In the genomic region with DNA sequence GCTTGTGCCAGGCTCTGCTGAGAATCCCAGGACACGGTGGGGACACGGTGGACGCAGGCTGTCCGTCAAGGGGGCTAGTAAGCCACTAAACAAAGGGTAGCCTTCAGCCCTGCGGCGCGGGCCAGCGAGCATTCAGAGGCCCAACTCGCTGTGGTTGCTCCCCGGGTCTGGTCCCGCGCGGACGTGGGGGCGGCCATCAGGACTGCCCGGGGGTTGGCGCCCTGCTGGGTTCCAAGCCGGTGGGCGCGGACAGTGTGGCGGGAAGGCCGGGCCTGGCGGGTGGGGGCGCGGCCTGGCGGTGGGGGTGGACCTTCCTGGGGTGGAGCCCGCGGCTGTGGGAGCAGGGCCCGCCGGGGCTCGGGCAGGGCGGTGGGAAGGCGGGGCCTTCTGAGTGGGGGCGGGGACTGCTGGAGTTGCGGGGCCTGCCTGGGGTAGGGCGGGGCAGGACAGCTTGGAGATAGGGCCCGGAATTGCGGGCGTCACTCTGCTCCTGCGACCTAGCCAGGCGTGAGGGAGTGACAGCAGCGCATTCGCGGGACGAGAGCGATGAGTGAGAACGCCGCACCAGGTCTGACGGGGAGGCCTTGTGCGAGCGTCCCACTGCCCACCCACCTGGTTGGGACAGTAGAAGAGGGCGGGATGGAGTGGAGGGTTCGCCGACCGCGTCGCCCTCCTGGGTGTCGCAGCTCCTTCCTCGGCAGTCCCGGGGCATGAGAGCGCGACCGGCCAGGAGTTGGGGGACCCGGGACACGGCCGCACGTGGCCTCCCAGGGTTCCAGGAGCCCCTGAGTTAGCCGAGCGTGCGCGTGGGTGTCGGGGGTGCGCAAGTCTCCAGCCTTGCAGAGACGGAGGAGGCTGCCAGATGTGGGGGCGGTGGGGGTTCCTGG, we compare ENCODE assay signal across 8 cellular contexts. TPM values are rescaled to one million over a fixed set of nuclear protein-coding genes. Genes with fewer than 3 reads are reported as not detected.
DNase-seq lines count a peak whose midpoint lies in the region; ATAC-seq, FAIRE-seq and TF ChIP-seq lines count a peak whose summit lies in the region.

A gene with protein sequence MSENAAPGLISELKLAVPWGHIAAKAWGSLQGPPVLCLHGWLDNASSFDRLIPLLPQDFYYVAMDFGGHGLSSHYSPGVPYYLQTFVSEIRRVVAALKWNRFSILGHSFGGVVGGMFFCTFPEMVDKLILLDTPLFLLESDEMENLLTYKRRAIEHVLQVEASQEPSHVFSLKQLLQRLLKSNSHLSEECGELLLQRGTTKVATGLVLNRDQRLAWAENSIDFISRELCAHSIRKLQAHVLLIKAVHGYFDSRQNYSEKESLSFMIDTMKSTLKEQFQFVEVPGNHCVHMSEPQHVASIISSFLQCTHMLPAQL (plus strand): TSS at position 482 of the 887 bp plus-strand sequence. CDS start 65 bp downstream, at position 547.

- H2BK5ac ChIP-seq in H1 (ENCODE audit: low read depth, low read length) (no peak within 1 kb of the TSS; the same call in 1 of the 2 replicates), mesendoderm (ENCODE audit: low read length) (no peak within 1 kb of the TSS)

- H3K23ac ChIP-seq in H1 (ENCODE audit: insufficient read length) = no peak within 1 kb of the TSS
- H3K23ac ChIP-seq in mesendoderm (ENCODE audit: low read length) = peak within 1 kb of the TSS; percentile 66

- no peak within 1 kb of the TSS for H3K14ac ChIP-seq in H1 (ENCODE audit: insufficient read length)

- H3K27me3 Mint-ChIP-seq in activated CD8-positive, alpha-beta memory T cell treated with anti-CD3 and anti-CD28 coated beads, Interleukin-2, amount 10 ng/mL, durations not matched to agents 7 days and 5 days = no peaks in the 10 kb centered on the region

- TF ChIP-seq RAD21 in H1 (IDR thresholded peaks at IDR 0.05 in 1 of 2, conservative IDR thresholded peaks at IDR 0.05 in 1 of 2; ENCODE audit: low read depth in 2 of 2, low read length in 2 of 2) = no peak

- no peak within 1 kb of the TSS for H3K4ac ChIP-seq in H1 (replicated peaks; ENCODE audit: insufficient read length, low read depth, low read length)
- H3K4ac ChIP-seq in mesendoderm (ENCODE audit: low read depth, low read length) = no peak within 1 kb of the TSS

- peak within 1 kb of the TSS; percentile 76 for H3K4me3 Mint-ChIP-seq in activated CD8-positive, alpha-beta memory T cell treated with anti-CD3 and anti-CD28 coated beads, Interleukin-2, amount 10 ng/mL, durations not matched to agents 7 days and 5 days

- H4K20me1 ChIP-seq in H1 (replicated peaks in 1 of 2; ENCODE audit: control insufficient read depth in 1 of 2, insufficient read depth in 2 of 2, low read length in 2 of 2) = no peaks in the 10 kb centered on the region

- no peaks in the 10 kb centered on the region for H3K79me2 ChIP-seq in H1 (ENCODE audit: control insufficient read depth in 1 of 2, insufficient read depth in 2 of 2, low read length in 2 of 2)
- H3K79me2 ChIP-seq in mesendoderm (ENCODE audit: control insufficient read depth, insufficient read depth, low read length) = no peaks in the 10 kb centered on the region

- peak within 1 kb of the TSS; percentile 75; the same call in 1 of the 2 replicates for H2BK12ac ChIP-seq in H1 (ENCODE audit: low read depth, low read length)

- H3K9ac ChIP-seq in H1 (replicated peaks in 1 of 4; ENCODE audit: extremely low read depth in 1 of 4, low read depth in 3 of 4, low read length in 3 of 4) = no peak within 1 kb of the TSS; a peak in 1 of 7 replicates
- H3K9ac ChIP-seq in mesendoderm (ENCODE audit: low read length) = peak within 1 kb of the TSS; percentile 84

- H3K4me2 ChIP-seq in H1 (ENCODE audit: insufficient read depth in 1 of 2, low read depth in 2 of 2, low read length in 2 of 2) (peak within 1 kb of the TSS; percentile 91 to 99), mesendoderm (ENCODE audit: low read length) (peak within 1 kb of the TSS; percentile 81)

- H3K56ac ChIP-seq in H1 (replicated peaks; ENCODE audit: insufficient read length, low read depth, low read length) (no peak within 1 kb of the TSS), mesendoderm (ENCODE audit: low read length) (peak within 1 kb of the TSS; percentile 93)

- no peak for FAIRE-seq in H1 (lab: Jason Lieb, UNC)

- ATAC-seq in HG02884 (IDR thresholded peaks at IDR 0.05; ENCODE audit: unreplicated experiment) (peak; percentile 76), GM21367 (IDR thresholded peaks at IDR 0.05; ENCODE audit: unreplicated experiment) (no peak)
- ATAC-seq in activated CD8-positive, alpha-beta memory T cell treated with anti-CD3 and anti-CD28 coated beads, Interleukin-2, amount 10 ng/mL, durations not matched to agents 7 days and 5 days = peak; percentile 97

- H2AK5ac ChIP-seq in H1 (ENCODE audit: low read depth, low read length) = no peak within 1 kb of the TSS
- peak within 1 kb of the TSS; percentile 43 for H2AK5ac ChIP-seq in mesendoderm (ENCODE audit: low read length)

- H3K27ac ChIP-seq in H1 (ENCODE audit: low read depth, low read length) (no peak within 1 kb of the TSS), mesendoderm (ENCODE audit: low read depth, low read length) (no peak within 1 kb of the TSS)

- peaks cover 7 to 9% of the 10 kb centered on the region in 2 experiments; a peak in 2 of 4 replicates for H3K9me3 ChIP-seq in H1 (ENCODE audit: insufficient read depth in 2 of 2, low read depth in 1 of 2, low read length in 1 of 2)

- TF ChIP-seq CTCF in GM06990 (IDR thresholded peaks at IDR 0.05; ENCODE audit: insufficient read depth, low read length, poor library complexity, severe bottlenecking) = no peak
- TF ChIP-seq CTCF in H1 (IDR thresholded peaks at IDR 0.05; ENCODE audit: control extremely low read depth in 1 of 3, insufficient read depth in 1 of 3, low read depth in 1 of 3, low read length in 3 of 3) = no peak

- H2AFZ ChIP-seq in H1 (ENCODE audit: low read length) = no peak within 1 kb of the TSS; the same call in 1 of the 2 replicates

- 15% methylated on average over 35 of the region's 75 CpGs; no CpG with 5 or more reads in 1 of the 2 experiments for WGBS in H1 (ENCODE audit: extremely low coverage in 1 of 2, insufficient coverage in 1 of 2, insufficient read length in 1 of 2, insufficient replicate concordance in 2 of 2, low coverage in 1 of 2, low lambda C conversion rate in 2 of 2, missing lambda C conversion rate in 1 of 2), 2 experiments
- no CpG with 5 or more reads among the region's 75 CpGs for WGBS in mesendoderm (ENCODE audit: extremely low coverage, insufficient coverage, low lambda C conversion rate)

- H2BK20ac ChIP-seq in H1 (ENCODE audit: low read length) = no peak within 1 kb of the TSS; the same call in 1 of the 2 replicates

- TF ChIP-seq EP300 in H1 (IDR thresholded peaks at IDR 0.05; ENCODE audit: borderline replicate concordance in 1 of 2, low read depth in 2 of 2, low read length in 2 of 2) = no peak

- H3K4me1 Mint-ChIP-seq in activated CD8-positive, alpha-beta memory T cell treated with anti-CD3 and anti-CD28 coated beads, Interleukin-2, amount 10 ng/mL, durations not matched to agents 7 days and 5 days = peaks cover 25% of the 10 kb centered on the region

- DNase-seq in GM06990 (ENCODE audit: extremely low read depth, insufficient read length) (peak; percentile 81), NCI-H748 (lab: John Stamatoyannopoulos, UW; ENCODE audit: unreplicated experiment) (peak; percentile 81), H1 (ENCODE audit: low read depth in 1 of 2, low spot score in 2 of 2) (peak; percentile 31 to 93), mesendoderm (peak; percentile 90)
- peak; percentile 93 for DNase-seq in activated CD8-positive, alpha-beta memory T cell treated with anti-CD3 and anti-CD28 coated beads, Interleukin-2, amount 10 ng/mL, durations not matched to agents 7 days and 5 days
- DNase-seq in stimulated activated CD8-positive, alpha-beta memory T cell treated with anti-CD3 and anti-CD28 coated beads, Interleukin-12 subunit alpha, Interleukin-12 subunit beta, amount 100 ng/mL, for 24 hours (ENCODE audit: extremely low read depth) = peak; percentile 65

- peaks cover 0 to 13% (median 4%) of the 10 kb centered on the region in 4 experiments; a peak in 4 of 7 replicates for H3K4me1 ChIP-seq in H1 (replicated peaks in 1 of 4; ENCODE audit: control insufficient read depth in 3 of 4, insufficient read depth in 4 of 4, low read length in 3 of 4)
- H3K4me1 ChIP-seq in mesendoderm (ENCODE audit: control insufficient read depth, low read depth, low read length) = peaks cover 6% of the 10 kb centered on the region

- peak in 1 of 2 experiments; percentile 38; a peak in 1 of 3 replicates for TF ChIP-seq POLR2A in H1 (IDR thresholded peaks at IDR 0.05; ENCODE audit: control extremely low read depth in 1 of 2, low read depth in 2 of 2, low read length in 2 of 2)

- H3K36me3 Mint-ChIP-seq in activated CD8-positive, alpha-beta memory T cell treated with anti-CD3 and anti-CD28 coated beads, Interleukin-2, amount 10 ng/mL, durations not matched to agents 7 days and 5 days = no peaks in the 10 kb centered on the region

- H4K91ac ChIP-seq in H1 (replicated peaks; ENCODE audit: insufficient read length, low read length) = peak within 1 kb of the TSS; percentile 14

- peaks cover 6% of the 10 kb centered on the region; the same call in 1 of the 2 replicates for H3K23me2 ChIP-seq in H1 (ENCODE audit: low read depth, low read length)

- H3K18ac ChIP-seq in H1 (ENCODE audit: extremely low read depth, low read length) (peak within 1 kb of the TSS; percentile 83), mesendoderm (ENCODE audit: low read length) (peak within 1 kb of the TSS; percentile 11)

- no peak within 1 kb of the TSS for H4K5ac ChIP-seq in H1 (ENCODE audit: insufficient read length, low read depth, low read length)
- H4K5ac ChIP-seq in mesendoderm (ENCODE audit: low read length) = no peak within 1 kb of the TSS

- peak within 1 kb of the TSS; percentile 71 for H3K27ac Mint-ChIP-seq in activated CD8-positive, alpha-beta memory T cell treated with anti-CD3 and anti-CD28 coated beads, Interleukin-2, amount 10 ng/mL, durations not matched to agents 7 days and 5 days

- POLR2A ChIA-PET in H1 (lab: Charles Lee; ENCODE audit: partially characterized antibody) = interaction anchor here (0.6 to 2.3 kb wide), 7 partner anchors 9 to 384 kb away, joined by 3 to 8 read pairs (median 4); a partner anchor contains a TSS

- CTCF ChIA-PET in activated CD8-positive, alpha-beta memory T cell treated with anti-CD3 and anti-CD28 coated beads, Interleukin-2, amount 10 ng/mL, durations not matched to agents 7 days and 5 days (lab: Charles Lee) = no interaction called here
- CTCF ChIA-PET in H1 (lab: Charles Lee; ENCODE audit: partially characterized antibody) = interaction anchor here (0.6 to 1.1 kb wide), 2 partner anchors 21 to 67 kb away, joined by 3 read pairs; no protein-coding TSS in a partner anchor

- H3K9me3 Mint-ChIP-seq in activated CD8-positive, alpha-beta memory T cell treated with anti-CD3 and anti-CD28 coated beads, Interleukin-2, amount 10 ng/mL, durations not matched to agents 7 days and 5 days (ENCODE audit: low read depth) = no peaks in the 10 kb centered on the region

- H3K79me1 ChIP-seq in H1 (ENCODE audit: low read depth, low read length) (no peaks in the 10 kb centered on the region), mesendoderm (ENCODE audit: low read length) (no peaks in the 10 kb centered on the region)

- H3K27me3 ChIP-seq in GM06990 (replicated peaks; ENCODE audit: control insufficient read depth, insufficient read depth, low read length) (no peaks in the 10 kb centered on the region), H1 (replicated peaks in 1 of 4; ENCODE audit: control insufficient read depth in 3 of 4, extremely low read depth in 1 of 4, insufficient read depth in 3 of 4, low read length in 3 of 4) (peaks cover 0 to 10% (median 9%) of the 10 kb centered on the region in 4 experiments; a peak in 4 of 7 replicates), mesendoderm (ENCODE audit: insufficient read depth, low read length, poor library complexity) (no peaks in the 10 kb centered on the region)

- peak within 1 kb of the TSS; percentile 55 for H3K4me3 ChIP-seq in GM06990 (replicated peaks; ENCODE audit: low read depth, low read length)
- peak within 1 kb of the TSS; percentile 44 to 73 (median 56) for H3K4me3 ChIP-seq in H1 (ENCODE audit: extremely low read depth in 1 of 4, insufficient read depth in 2 of 4, low read depth in 3 of 4, low read length in 4 of 4)
- H3K4me3 ChIP-seq in mesendoderm (ENCODE audit: low read length) = peak within 1 kb of the TSS; percentile 44

- H2BK120ac ChIP-seq in H1 (replicated peaks; ENCODE audit: low read depth, low read length) (no peak within 1 kb of the TSS), mesendoderm (ENCODE audit: low read depth, low read length) (no peak within 1 kb of the TSS)

- H4K8ac ChIP-seq in H1 (ENCODE audit: extremely low read depth, insufficient read depth, low read length) (no peak within 1 kb of the TSS; the same call in 1 of the 2 replicates), mesendoderm (ENCODE audit: low read depth, low read length) (no peak within 1 kb of the TSS)

- no peaks in the 10 kb centered on the region for H3K36me3 ChIP-seq in GM06990 (ENCODE audit: control insufficient read depth, insufficient read depth, low read length)
- H3K36me3 ChIP-seq in H1 (ENCODE audit: control insufficient read depth in 2 of 4, insufficient read depth in 4 of 4, low read length in 3 of 4) = no peaks in the 10 kb centered on the region
- H3K36me3 ChIP-seq in mesendoderm (ENCODE audit: control insufficient read depth, insufficient read depth, low read length) = no peaks in the 10 kb centered on the region

- peak within 1 kb of the TSS; percentile 29; the same call in 1 of the 2 replicates for H2BK15ac ChIP-seq in H1 (ENCODE audit: low read length)
- H2BK15ac ChIP-seq in mesendoderm (replicated peaks; ENCODE audit: low read depth) = no peak within 1 kb of the TSS

RNA-seq across cellular contexts. Expression of the gene that starts here (rescaled TPM):
- 1 to 10 TPM; 1.4 to 3.5 TPM for total RNA-seq in activated CD8-positive, alpha-beta memory T cell treated with anti-CD3 and anti-CD28 coated beads, Interleukin-2, amount 10 ng/mL, durations not matched to agents 7 days and 5 days
- total RNA-seq in H1 (2021; fragmentation: NEBNext Ultra II Directional; extraction: Animal tissue kit (Norgen Biotek cat#: 25700)) = 2.1 TPM in 1 of 2 replicates, not detected in the other
- 0.91 and 1.1 TPM in 2 replicates for polyA plus RNA-seq in H1 (2011; rRNA removed)
- 1.3 TPM for polyA plus RNA-seq in H1 (2011; cell fraction: cytosol; rRNA removed)
- polyA plus RNA-seq in H1 (2011; cell fraction: nucleus; rRNA removed) = 1.2 TPM
- 2.4 to 3.4 TPM (median 2.6 TPM) in 4 replicates for polyA plus RNA-seq in H1 (2012, experiment 1 of 2)
- polyA plus RNA-seq in H1 (2012, experiment 2 of 2) = 1.8 TPM
- polyA plus RNA-seq in H1 (2013, experiment 1 of 2) = 0.45 TPM
- polyA plus RNA-seq in H1 (2013, experiment 2 of 2) = 0.44 TPM
- 0.57 and 2.3 TPM in 2 replicates for polyA minus RNA-seq in H1 (2011; rRNA and poly(A)+ RNA removed)
- not detected for polyA minus RNA-seq in H1 (2011; cell fraction: cytosol; rRNA and poly(A)+ RNA removed)
- polyA minus RNA-seq in H1 (2011; cell fraction: nucleus; rRNA and poly(A)+ RNA removed) = 3.1 TPM
- polyA plus RNA-seq in mesendoderm (2013, experiment 1 of 2) = 1.5 TPM
- polyA plus RNA-seq in mesendoderm (2013, experiment 2 of 2) = 1.2 TPM
